ENCODE assay signal across 1 cellular context in the genomic region with DNA sequence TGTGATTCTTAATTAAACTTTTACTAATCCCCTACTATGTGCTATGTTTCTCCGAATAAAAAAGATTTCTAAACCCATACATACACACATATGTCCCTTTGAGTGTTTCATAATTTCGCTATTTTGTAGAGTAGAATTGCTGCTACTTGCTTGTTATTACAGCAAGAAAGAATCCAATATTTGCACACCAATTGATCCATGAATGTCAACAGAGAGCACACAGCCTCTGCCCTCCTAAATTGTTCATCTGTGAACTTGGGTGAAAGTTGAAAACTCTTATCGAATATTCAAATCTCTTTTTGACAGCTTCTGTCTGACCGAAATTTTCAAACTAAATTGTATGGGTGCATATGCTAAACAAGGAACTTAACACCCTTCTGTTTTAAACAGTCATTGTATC.
A peak's percentile ranks its signal among the peaks of the same experiment; 100 is the strongest.
TF ChIP-seq lines count a peak whose summit lies in the region.

No MANE protein-coding gene starts in this region.

TF ChIP-seq in HepG2, 621 proteins besides CTCF, POLR2A, EP300 and RAD21 (continued from another document and continues in another):
- TF ChIP-seq ASH2L (IDR thresholded peaks at IDR 0.05; ENCODE audit: insufficient read length, low read depth, low read length) (no peak), JUN (CRISPR knock-in tag; IDR thresholded peaks at IDR 0.05) (no peak), HNF4A (CRISPR knock-in tag; IDR thresholded peaks at IDR 0.05) (0 out of 2 replicates have a peak, but pooled peaks have one; percentile 8), GATAD2A (CRISPR knock-in tag; IDR thresholded peaks at IDR 0.05) (0 out of 2 replicates have a peak, but pooled peaks have one; percentile 23), MIXL1 (CRISPR knock-in tag; IDR thresholded peaks at IDR 0.05) (0 out of 2 replicates have a peak, but pooled peaks have one; percentile 28), ZNF782 (CRISPR knock-in tag; IDR thresholded peaks at IDR 0.05; ENCODE audit: borderline replicate concordance) (no peak), KDM5A (IDR thresholded peaks at IDR 0.05; ENCODE audit: borderline replicate concordance, low read length) (no peak), XRCC5 (optimal IDR thresholded peaks at IDR 0.05; ENCODE audit: low read length) (no peak), FOXA3 (CRISPR knock-in tag; IDR thresholded peaks at IDR 0.05) (peak; percentile 36; the same call in 1 of the 2 replicates), PRMT3 (CRISPR knock-in tag; IDR thresholded peaks at IDR 0.05; ENCODE audit: borderline replicate concordance, low read depth) (no peak), NCOA5 (CRISPR knock-in tag; IDR thresholded peaks at IDR 0.05) (no peak), SP1 (IDR thresholded peaks at IDR 0.05) (no peak), SP1 (CRISPR knock-in tag; IDR thresholded peaks at IDR 0.05) (no peak), HBP1 (CRISPR knock-in tag; IDR thresholded peaks at IDR 0.05; ENCODE audit: low read depth) (no peak), JUNB (CRISPR knock-in tag; IDR thresholded peaks at IDR 0.05; ENCODE audit: borderline replicate concordance) (no peak), ZNF775 (CRISPR knock-in tag; IDR thresholded peaks at IDR 0.05; ENCODE audit: borderline replicate concordance) (no peak), REXO4 (CRISPR knock-in tag; IDR thresholded peaks at IDR 0.05; ENCODE audit: borderline replicate concordance) (no peak), AKNA (CRISPR knock-in tag; IDR thresholded peaks at IDR 0.05; ENCODE audit: borderline replicate concordance) (no peak), SP140L (CRISPR knock-in tag; IDR thresholded peaks at IDR 0.05; ENCODE audit: borderline replicate concordance) (no peak), ZNF556 (CRISPR knock-in tag; IDR thresholded peaks at IDR 0.05; ENCODE audit: borderline replicate concordance) (no peak), KMT2A (CRISPR knock-in tag; IDR thresholded peaks at IDR 0.05) (no peak), SMC3 (IDR thresholded peaks at IDR 0.05; ENCODE audit: low read length) (no peak), ETV5 (CRISPR knock-in tag; IDR thresholded peaks at IDR 0.05; ENCODE audit: borderline replicate concordance) (no peak), ZFY (CRISPR knock-in tag; IDR thresholded peaks at IDR 0.05) (no peak), ZSCAN25 (CRISPR knock-in tag; IDR thresholded peaks at IDR 0.05) (no peak), ZMYM4 (CRISPR knock-in tag; IDR thresholded peaks at IDR 0.05) (no peak), CCAR2 (optimal IDR thresholded peaks at IDR 0.05; ENCODE audit: low read depth, low read length) (no peak), RARA (CRISPR knock-in tag; IDR thresholded peaks at IDR 0.05) (0 out of 2 replicates have a peak, but pooled peaks have one; percentile 10)
- TF ChIP-seq, protein P1, sequence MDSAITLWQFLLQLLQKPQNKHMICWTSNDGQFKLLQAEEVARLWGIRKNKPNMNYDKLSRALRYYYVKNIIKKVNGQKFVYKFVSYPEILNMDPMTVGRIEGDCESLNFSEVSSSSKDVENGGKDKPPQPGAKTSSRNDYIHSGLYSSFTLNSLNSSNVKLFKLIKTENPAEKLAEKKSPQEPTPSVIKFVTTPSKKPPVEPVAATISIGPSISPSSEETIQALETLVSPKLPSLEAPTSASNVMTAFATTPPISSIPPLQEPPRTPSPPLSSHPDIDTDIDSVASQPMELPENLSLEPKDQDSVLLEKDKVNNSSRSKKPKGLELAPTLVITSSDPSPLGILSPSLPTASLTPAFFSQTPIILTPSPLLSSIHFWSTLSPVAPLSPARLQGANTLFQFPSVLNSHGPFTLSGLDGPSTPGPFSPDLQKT (CRISPR knock-in tag; IDR thresholded peaks at IDR 0.05; ENCODE audit: borderline replicate concordance) = no peak
- TF ChIP-seq, protein P2, sequence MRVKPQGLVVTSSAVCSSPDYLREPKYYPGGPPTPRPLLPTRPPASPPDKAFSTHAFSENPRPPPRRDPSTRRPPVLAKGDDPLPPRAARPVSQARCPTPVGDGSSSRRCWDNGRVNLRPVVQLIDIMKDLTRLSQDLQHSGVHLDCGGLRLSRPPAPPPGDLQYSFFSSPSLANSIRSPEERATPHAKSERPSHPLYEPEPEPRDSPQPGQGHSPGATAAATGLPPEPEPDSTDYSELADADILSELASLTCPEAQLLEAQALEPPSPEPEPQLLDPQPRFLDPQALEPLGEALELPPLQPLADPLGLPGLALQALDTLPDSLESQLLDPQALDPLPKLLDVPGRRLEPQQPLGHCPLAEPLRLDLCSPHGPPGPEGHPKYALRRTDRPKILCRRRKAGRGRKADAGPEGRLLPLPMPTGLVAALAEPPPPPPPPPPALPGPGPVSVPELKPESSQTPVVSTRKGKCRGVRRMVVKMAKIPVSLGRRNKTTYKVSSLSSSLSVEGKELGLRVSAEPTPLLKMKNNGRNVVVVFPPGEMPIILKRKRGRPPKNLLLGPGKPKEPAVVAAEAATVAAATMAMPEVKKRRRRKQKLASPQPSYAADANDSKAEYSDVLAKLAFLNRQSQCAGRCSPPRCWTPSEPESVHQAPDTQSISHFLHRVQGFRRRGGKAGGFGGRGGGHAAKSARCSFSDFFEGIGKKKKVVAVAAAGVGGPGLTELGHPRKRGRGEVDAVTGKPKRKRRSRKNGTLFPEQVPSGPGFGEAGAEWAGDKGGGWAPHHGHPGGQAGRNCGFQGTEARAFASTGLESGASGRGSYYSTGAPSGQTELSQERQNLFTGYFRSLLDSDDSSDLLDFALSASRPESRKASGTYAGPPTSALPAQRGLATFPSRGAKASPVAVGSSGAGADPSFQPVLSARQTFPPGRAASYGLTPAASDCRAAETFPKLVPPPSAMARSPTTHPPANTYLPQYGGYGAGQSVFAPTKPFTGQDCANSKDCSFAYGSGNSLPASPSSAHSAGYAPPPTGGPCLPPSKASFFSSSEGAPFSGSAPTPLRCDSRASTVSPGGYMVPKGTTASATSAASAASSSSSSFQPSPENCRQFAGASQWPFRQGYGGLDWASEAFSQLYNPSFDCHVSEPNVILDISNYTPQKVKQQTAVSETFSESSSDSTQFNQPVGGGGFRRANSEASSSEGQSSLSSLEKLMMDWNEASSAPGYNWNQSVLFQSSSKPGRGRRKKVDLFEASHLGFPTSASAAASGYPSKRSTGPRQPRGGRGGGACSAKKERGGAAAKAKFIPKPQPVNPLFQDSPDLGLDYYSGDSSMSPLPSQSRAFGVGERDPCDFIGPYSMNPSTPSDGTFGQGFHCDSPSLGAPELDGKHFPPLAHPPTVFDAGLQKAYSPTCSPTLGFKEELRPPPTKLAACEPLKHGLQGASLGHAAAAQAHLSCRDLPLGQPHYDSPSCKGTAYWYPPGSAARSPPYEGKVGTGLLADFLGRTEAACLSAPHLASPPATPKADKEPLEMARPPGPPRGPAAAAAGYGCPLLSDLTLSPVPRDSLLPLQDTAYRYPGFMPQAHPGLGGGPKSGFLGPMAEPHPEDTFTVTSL (CRISPR knock-in tag; IDR thresholded peaks at IDR 0.05; ENCODE audit: borderline replicate concordance) = peak; percentile 27; the same call in 1 of the 2 replicates
- TF ChIP-seq, protein P3, sequence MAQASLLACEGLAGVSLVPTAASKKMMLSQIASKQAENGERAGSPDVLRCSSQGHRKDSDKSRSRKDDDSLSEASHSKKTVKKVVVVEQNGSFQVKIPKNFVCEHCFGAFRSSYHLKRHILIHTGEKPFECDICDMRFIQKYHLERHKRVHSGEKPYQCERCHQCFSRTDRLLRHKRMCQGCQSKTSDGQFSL (CRISPR knock-in tag; IDR thresholded peaks at IDR 0.05) = no peak
- TF ChIP-seq, protein P4, sequence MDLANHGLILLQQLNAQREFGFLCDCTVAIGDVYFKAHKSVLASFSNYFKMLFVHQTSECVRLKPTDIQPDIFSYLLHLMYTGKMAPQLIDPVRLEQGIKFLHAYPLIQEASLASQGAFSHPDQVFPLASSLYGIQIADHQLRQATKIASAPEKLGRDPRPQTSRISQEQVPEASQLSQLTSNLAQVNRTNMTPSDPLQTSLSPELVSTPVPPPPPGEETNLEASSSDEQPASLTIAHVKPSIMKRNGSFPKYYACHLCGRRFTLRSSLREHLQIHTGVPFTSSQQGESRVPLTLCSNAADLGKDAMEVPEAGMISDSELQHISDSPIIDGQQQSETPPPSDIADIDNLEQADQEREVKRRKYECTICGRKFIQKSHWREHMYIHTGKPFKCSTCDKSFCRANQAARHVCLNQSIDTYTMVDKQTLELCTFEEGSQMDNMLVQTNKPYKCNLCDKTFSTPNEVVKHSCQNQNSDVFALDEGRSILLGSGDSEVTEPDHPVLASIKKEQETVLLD (CRISPR knock-in tag; IDR thresholded peaks at IDR 0.05; ENCODE audit: low read depth) = no peak
- TF ChIP-seq, protein P5, sequence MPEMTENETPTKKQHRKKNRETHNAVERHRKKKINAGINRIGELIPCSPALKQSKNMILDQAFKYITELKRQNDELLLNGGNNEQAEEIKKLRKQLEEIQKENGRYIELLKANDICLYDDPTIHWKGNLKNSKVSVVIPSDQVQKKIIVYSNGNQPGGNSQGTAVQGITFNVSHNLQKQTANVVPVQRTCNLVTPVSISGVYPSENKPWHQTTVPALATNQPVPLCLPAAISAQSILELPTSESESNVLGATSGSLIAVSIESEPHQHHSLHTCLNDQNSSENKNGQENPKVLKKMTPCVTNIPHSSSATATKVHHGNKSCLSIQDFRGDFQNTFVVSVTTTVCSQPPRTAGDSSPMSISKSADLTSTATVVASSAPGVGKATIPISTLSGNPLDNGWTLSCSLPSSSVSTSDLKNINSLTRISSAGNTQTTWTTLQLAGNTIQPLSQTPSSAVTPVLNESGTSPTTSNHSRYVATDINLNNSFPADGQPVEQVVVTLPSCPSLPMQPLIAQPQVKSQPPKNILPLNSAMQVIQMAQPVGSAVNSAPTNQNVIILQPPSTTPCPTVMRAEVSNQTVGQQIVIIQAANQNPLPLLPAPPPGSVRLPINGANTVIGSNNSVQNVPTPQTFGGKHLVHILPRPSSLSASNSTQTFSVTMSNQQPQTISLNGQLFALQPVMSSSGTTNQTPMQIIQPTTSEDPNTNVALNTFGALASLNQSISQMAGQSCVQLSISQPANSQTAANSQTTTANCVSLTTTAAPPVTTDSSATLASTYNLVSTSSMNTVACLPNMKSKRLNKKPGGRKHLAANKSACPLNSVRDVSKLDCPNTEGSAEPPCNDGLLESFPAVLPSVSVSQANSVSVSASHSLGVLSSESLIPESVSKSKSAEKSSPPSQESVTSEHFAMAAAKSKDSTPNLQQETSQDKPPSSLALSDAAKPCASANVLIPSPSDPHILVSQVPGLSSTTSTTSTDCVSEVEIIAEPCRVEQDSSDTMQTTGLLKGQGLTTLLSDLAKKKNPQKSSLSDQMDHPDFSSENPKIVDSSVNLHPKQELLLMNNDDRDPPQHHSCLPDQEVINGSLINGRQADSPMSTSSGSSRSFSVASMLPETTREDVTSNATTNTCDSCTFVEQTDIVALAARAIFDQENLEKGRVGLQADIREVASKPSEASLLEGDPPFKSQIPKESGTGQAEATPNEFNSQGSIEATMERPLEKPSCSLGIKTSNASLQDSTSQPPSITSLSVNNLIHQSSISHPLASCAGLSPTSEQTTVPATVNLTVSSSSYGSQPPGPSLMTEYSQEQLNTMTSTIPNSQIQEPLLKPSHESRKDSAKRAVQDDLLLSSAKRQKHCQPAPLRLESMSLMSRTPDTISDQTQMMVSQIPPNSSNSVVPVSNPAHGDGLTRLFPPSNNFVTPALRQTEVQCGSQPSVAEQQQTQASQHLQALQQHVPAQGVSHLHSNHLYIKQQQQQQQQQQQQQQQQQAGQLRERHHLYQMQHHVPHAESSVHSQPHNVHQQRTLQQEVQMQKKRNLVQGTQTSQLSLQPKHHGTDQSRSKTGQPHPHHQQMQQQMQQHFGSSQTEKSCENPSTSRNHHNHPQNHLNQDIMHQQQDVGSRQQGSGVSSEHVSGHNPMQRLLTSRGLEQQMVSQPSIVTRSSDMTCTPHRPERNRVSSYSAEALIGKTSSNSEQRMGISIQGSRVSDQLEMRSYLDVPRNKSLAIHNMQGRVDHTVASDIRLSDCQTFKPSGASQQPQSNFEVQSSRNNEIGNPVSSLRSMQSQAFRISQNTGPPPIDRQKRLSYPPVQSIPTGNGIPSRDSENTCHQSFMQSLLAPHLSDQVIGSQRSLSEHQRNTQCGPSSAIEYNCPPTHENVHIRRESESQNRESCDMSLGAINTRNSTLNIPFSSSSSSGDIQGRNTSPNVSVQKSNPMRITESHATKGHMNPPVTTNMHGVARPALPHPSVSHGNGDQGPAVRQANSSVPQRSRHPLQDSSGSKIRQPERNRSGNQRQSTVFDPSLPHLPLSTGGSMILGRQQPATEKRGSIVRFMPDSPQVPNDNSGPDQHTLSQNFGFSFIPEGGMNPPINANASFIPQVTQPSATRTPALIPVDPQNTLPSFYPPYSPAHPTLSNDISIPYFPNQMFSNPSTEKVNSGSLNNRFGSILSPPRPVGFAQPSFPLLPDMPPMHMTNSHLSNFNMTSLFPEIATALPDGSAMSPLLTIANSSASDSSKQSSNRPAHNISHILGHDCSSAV (CRISPR knock-in tag; IDR thresholded peaks at IDR 0.05; ENCODE audit: borderline replicate concordance) = no peak
